ENCODE assay signal across 26 cellular contexts in genomic region chr7:120308171-120308570, GRCh38. TPM values are rescaled to one million over a fixed set of nuclear protein-coding genes. Genes with fewer than 3 reads are reported as not detected.
"Had no signal": no experiment of that assay in that cellular context is flagged by ENCODE, and none has a peak within 500 bp of the region (broad histone marks: within the 10 kb centered on the region; RNA-seq: fewer than 3 reads in every experiment).

No MANE protein-coding gene starts in this region.

- DNase-seq: activated CD4-positive, alpha-beta T cell treated with anti-CD3 and anti-CD28 coated beads, Interleukin-2, amount 10 ng/mL, durations not matched to agents 7 days and 5 days; activated CD8-positive, alpha-beta T cell treated with anti-CD3 and anti-CD28 coated beads, Interleukin-2, amount 10 ng/mL, durations not matched to agents 7 days and 5 days; activated effector memory CD4-positive, alpha-beta T cell treated with Interleukin-2 at 50 U/mL for 16 hours; activated naive CD4-positive, alpha-beta T cell treated with anti-CD3 and anti-CD28 coated beads, Interleukin-2, amount 10 ng/mL, durations not matched to agents 7 days and 5 days; activated naive CD8-positive, alpha-beta T cell treated with anti-CD3 and anti-CD28 coated beads, Interleukin-2, amount 50 U/mL, for 24 hours; activated T-cell treated with anti-CD3 and anti-CD28 coated beads, Interleukin-2, amount 50 U/mL, for 48 hours; aorta; brain microvascular endothelial cell; central memory CD4-positive, alpha-beta T cell; colonic mucosa; erythroblast; heart left ventricle; kidney glomerular epithelial cell; left ventricle myocardium superior; mucosa of descending colon; naive B cell; pancreas; right lobe of liver; small intestine; stimulated activated CD4-positive, alpha-beta T cell treated with anti-CD3 and anti-CD28 coated beads, Interleukin-4, amount 100 ng/mL, for 1 hour; stimulated activated naive CD8-positive, alpha-beta T cell treated with anti-CD3 and anti-CD28 coated beads, Interleukin-15, amount 100 ng/mL, for 72 hours; transverse colon; uterus had no signal

- ATAC-seq: activated CD8-positive, alpha-beta T cell treated with anti-CD3 and anti-CD28 coated beads, Interleukin-2, amount 10 ng/mL, durations not matched to agents 7 days and 5 days; activated naive CD8-positive, alpha-beta T cell treated with anti-CD3 and anti-CD28 coated beads, Interleukin-2, amount 50 U/mL, for 24 hours; gastroesophageal sphincter; heart left ventricle; left ventricle myocardium superior; mucosa of descending colon; pancreas; right lobe of liver; stimulated activated naive CD8-positive, alpha-beta T cell treated with anti-CD3 and anti-CD28 coated beads, Interleukin-15, amount 100 ng/mL, for 72 hours had no signal

- H3K4me3 ChIP-seq: colonic mucosa, gastroesophageal sphincter, heart left ventricle, mucosa of descending colon, pancreas, right lobe of liver, suprapubic skin, transverse colon, uterus had no signal

- FAIRE-seq: pancreas, small intestine had no signal

RNA-seq across cellular contexts. Expression of gene KCND2, which starts 35.2 kb away (rescaled TPM):
- total RNA-seq: activated CD4-positive, alpha-beta T cell treated with anti-CD3 and anti-CD28 coated beads, Interleukin-2, amount 10 ng/mL, durations not matched to agents 7 days and 5 days; activated CD8-positive, alpha-beta T cell treated with anti-CD3 and anti-CD28 coated beads, Interleukin-2, amount 10 ng/mL, durations not matched to agents 7 days and 5 days; pulmonary artery endothelial cell had no signal
